In genomic region chr16:64459821-64460220, GRCh38 we compare ENCODE assay signal across 21 cellular contexts.
DNase-seq lines count a peak whose midpoint lies in the region; ATAC-seq and TF ChIP-seq lines count a peak whose summit lies in the region.
"Had no signal": no experiment of that assay in that cellular context is flagged by ENCODE, and none has a peak within 500 bp of the region (broad histone marks: within the 10 kb centered on the region; RNA-seq: fewer than 3 reads in every experiment).

No MANE protein-coding gene starts in this region.

- TF ChIP-seq POLR2A in uterus (IDR thresholded peaks at IDR 0.05) = no peak

- ATAC-seq in left ventricle myocardium superior = no peak
- ATAC-seq in activated CD8-positive, alpha-beta T cell treated with anti-CD3 and anti-CD28 coated beads, Interleukin-2, amount 10 ng/mL, durations not matched to agents 7 days and 5 days = no peak
- no peak for ATAC-seq in GM19397 (IDR thresholded peaks at IDR 0.05; ENCODE audit: unreplicated experiment)
- ATAC-seq: gastrocnemius medialis, left lung had no signal

- peaks cover 16% of the 10 kb centered on the region for H3K9me3 Mint-ChIP-seq in activated CD8-positive, alpha-beta T cell treated with anti-CD3 and anti-CD28 coated beads, Interleukin-2, amount 10 ng/mL, durations not matched to agents 7 days and 5 days (ENCODE audit: insufficient read depth)

- intact Hi-C loops in left ventricle myocardium superior (cut with micrococcal nuclease) (no loop called here), left ventricle myocardium inferior (cut with micrococcal nuclease) (no loop called here), uterus (cut with DNase I; ENCODE audit: low total_unique reads) (no loop called here)

- no peaks in the 10 kb centered on the region for H3K4me1 Mint-ChIP-seq in activated CD8-positive, alpha-beta T cell treated with anti-CD3 and anti-CD28 coated beads, Interleukin-2, amount 10 ng/mL, durations not matched to agents 7 days and 5 days (ENCODE audit: low read depth)
- H3K4me1 Mint-ChIP-seq: CD14-positive monocyte had no signal

- no peak overlapping the region for H3K4me3 ChIP-seq in left ventricle myocardium inferior
- no peak overlapping the region for H3K4me3 ChIP-seq in uterus
- H3K4me3 ChIP-seq: gastrocnemius medialis, left lung had no signal

- no peaks in the 10 kb centered on the region for H3K36me3 Mint-ChIP-seq in activated CD8-positive, alpha-beta T cell treated with anti-CD3 and anti-CD28 coated beads, Interleukin-2, amount 10 ng/mL, durations not matched to agents 7 days and 5 days (ENCODE audit: low read depth)
- H3K36me3 Mint-ChIP-seq: CD14-positive monocyte had no signal

- no peak overlapping the region for H3K4me3 Mint-ChIP-seq in activated CD8-positive, alpha-beta T cell treated with anti-CD3 and anti-CD28 coated beads, Interleukin-2, amount 10 ng/mL, durations not matched to agents 7 days and 5 days
- H3K4me3 Mint-ChIP-seq: CD14-positive monocyte had no signal

- H3K27me3 Mint-ChIP-seq in activated CD8-positive, alpha-beta T cell treated with anti-CD3 and anti-CD28 coated beads, Interleukin-2, amount 10 ng/mL, durations not matched to agents 7 days and 5 days (ENCODE audit: low read depth) = no peaks in the 10 kb centered on the region

- H3K27me3 ChIP-seq in left ventricle myocardium inferior (ENCODE audit: low read depth) (no peaks in the 10 kb centered on the region), uterus (no peaks in the 10 kb centered on the region)
- H3K27me3 ChIP-seq: gastrocnemius medialis, left lung had no signal

- H3K9me3 ChIP-seq in left ventricle myocardium inferior (replicated peaks) (no peaks in the 10 kb centered on the region), uterus (no peaks in the 10 kb centered on the region)
- H3K9me3 ChIP-seq: gastrocnemius medialis, left lung had no signal

- CTCF ChIA-PET in activated CD8-positive, alpha-beta T cell treated with anti-CD3 and anti-CD28 coated beads, Interleukin-2, amount 10 ng/mL, durations not matched to agents 7 days and 5 days (lab: Charles Lee) = no interaction called here

- POLR2A ChIA-PET in activated CD8-positive, alpha-beta T cell treated with anti-CD3 and anti-CD28 coated beads, Interleukin-2, amount 10 ng/mL, durations not matched to agents 7 days and 5 days (lab: Charles Lee) = no interaction called here

- H3K4me1 ChIP-seq in left ventricle myocardium inferior (no peaks in the 10 kb centered on the region), uterus (no peaks in the 10 kb centered on the region)
- H3K4me1 ChIP-seq: gastrocnemius medialis, left lung had no signal

- peak; percentile 30 for DNase-seq in left ventricle myocardium superior
- DNase-seq in left ventricle myocardium inferior = no peak
- peak; percentile 75 for DNase-seq in amniotic epithelial cell (ENCODE audit: low read depth)
- DNase-seq in fibroblast of the conjunctiva (ENCODE audit: low read depth) = peak; percentile 22
- DNase-seq in uterus = peak; percentile 16 to 29
- no peak for DNase-seq in activated CD8-positive, alpha-beta T cell treated with anti-CD3 and anti-CD28 coated beads, Interleukin-2, amount 10 ng/mL, durations not matched to agents 7 days and 5 days
- no peak for DNase-seq in activated naive CD4-positive, alpha-beta T cell (lab: John Stamatoyannopoulos, UW)
- DNase-seq: ACHN; activated CD4-positive, alpha-beta T cell treated with anti-CD3 and anti-CD28 coated beads, Interleukin-2, amount 50 U/mL, for 48 hours; activated T-cell treated with anti-CD3 and anti-CD28 coated beads for 4 hours; DMS53; gastrocnemius medialis; KG1; left lung; NCI-H1092; NCI-H2081; NCI-H524 treated with DMSO at 0.1 percent for 48 hours; stimulated activated CD4-positive, alpha-beta T cell treated with anti-CD3 and anti-CD28 coated beads, Interleukin-12 subunit alpha, Interleukin-12 subunit beta, amount 100 ng/mL, for 4 hours; T-helper 1 cell had no signal

- H3K27ac ChIP-seq in left ventricle myocardium inferior (replicated peaks) (no peak overlapping the region), uterus (no peak overlapping the region)
- H3K27ac ChIP-seq: gastrocnemius medialis, left lung had no signal

- H3K36me3 ChIP-seq in left ventricle myocardium inferior (no peaks in the 10 kb centered on the region), uterus (no peaks in the 10 kb centered on the region)
- H3K36me3 ChIP-seq: gastrocnemius medialis, left lung had no signal

- no peak for TF ChIP-seq CTCF in left ventricle myocardium inferior (IDR thresholded peaks at IDR 0.05; ENCODE audit: borderline replicate concordance)
- no peak for TF ChIP-seq CTCF in uterus (IDR thresholded peaks at IDR 0.05)

- no peak overlapping the region for H3K27ac Mint-ChIP-seq in activated CD8-positive, alpha-beta T cell treated with anti-CD3 and anti-CD28 coated beads, Interleukin-2, amount 10 ng/mL, durations not matched to agents 7 days and 5 days
- H3K27ac Mint-ChIP-seq: CD14-positive monocyte had no signal

Comparison
In these comparisons a context has a peak if more than half of its experiments do, and no peak if none do; other contexts are left out.
1. DNase-seq: peak in left ventricle myocardium superior (single experiment), amniotic epithelial cell (single experiment), fibroblast of the conjunctiva (single experiment) and uterus (2 of 2); none in left ventricle myocardium inferior (single experiment), activated CD8-positive, alpha-beta T cell treated with anti-CD3 and anti-CD28 coated beads, Interleukin-2, amount 10 ng/mL, durations not matched to agents 7 days and 5 days (single experiment) and activated naive CD4-positive, alpha-beta T cell (0 of 4).